ENCODE assay signal across 15 cellular contexts in the genomic region with DNA sequence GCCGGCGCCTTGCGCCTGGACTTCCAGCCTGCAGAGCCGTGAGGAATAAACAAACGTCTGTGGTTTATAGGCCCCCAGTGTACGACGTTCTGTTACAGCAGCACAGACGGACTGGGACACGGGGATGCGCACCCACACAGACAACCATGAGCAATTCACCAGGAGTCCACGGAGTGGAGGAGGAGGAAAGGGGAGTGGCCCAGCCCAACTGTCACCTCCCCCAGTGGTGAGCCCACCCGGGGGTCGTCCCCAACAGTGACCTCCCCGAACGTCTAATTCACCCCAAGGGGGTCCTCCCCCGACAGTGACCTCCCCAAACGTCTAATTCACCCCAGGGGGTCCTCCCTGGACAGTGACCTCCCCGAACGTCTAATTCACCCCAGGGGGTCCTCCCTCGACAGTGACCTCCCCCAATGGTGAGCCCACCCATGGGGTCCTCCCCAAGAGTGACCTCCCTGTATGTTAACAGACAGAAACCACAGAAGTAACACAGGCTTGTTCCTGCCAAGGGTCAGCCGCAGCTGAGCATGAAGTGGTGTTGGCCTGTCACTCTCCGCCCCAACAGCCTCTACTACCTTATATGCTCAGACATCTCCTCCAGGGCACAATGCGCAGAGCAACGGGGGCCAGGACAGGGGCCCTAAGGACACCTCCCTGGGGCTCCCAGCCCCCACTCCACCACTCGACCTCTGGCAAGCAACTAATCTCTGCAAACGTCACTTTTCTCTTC. TPM values are rescaled to one million over a fixed set of nuclear protein-coding genes. Genes with fewer than 3 reads are reported as not detected.
DNase-seq lines count a peak whose midpoint lies in the region; ATAC-seq and TF ChIP-seq lines count a peak whose summit lies in the region.
"Had no signal": no experiment of that assay in that cellular context is flagged by ENCODE, and none has a peak within 500 bp of the region (broad histone marks: within the 10 kb centered on the region; RNA-seq: fewer than 3 reads in every experiment).

No MANE protein-coding gene starts in this region.

- H3K4me3 ChIP-seq in Panc1 (ENCODE audit: low read depth in 2 of 2, low read length in 2 of 2) (no peak overlapping the region), fibroblast of villous mesenchyme (ENCODE audit: low read depth, low read length) (no peak overlapping the region), spleen (no peak overlapping the region), uterus (no peak overlapping the region)
- H3K4me3 ChIP-seq: dorsolateral prefrontal cortex, hepatocyte had no signal

- CTCF ChIA-PET in Panc1 (lab: Charles Lee): no interaction called here

- H3K27ac ChIP-seq in Panc1 (ENCODE audit: low read length) (no peak overlapping the region), spleen (peak overlapping the region in 1 of 8 donors; percentile 27), uterus (peak overlapping the region in 1 of 2 donors; percentile 26)
- H3K27ac ChIP-seq: dorsolateral prefrontal cortex, hepatocyte, WERI-Rb-1 had no signal

- POLR2A ChIA-PET in Panc1 (lab: Charles Lee): interaction anchor here (0.7 kb wide), 1 partner anchor 152 kb away, joined by 4 read pairs; no protein-coding TSS in a partner anchor

- ATAC-seq in Panc1 (0 out of 2 replicates have a peak, but pooled peaks have one; percentile 9), HG02870 (IDR thresholded peaks at IDR 0.05; ENCODE audit: unreplicated experiment) (no peak)

- in situ Hi-C loops in Panc1 (cut with HindIII; ENCODE audit: low pct_unique_long_range_greater_than_20kb, low sequenced_read_pairs): no loop called here

- BruUV-seq in Panc1 (replicated peaks; lab: Mats Ljungman, UMichigan): no TSS peak

- H3K4me1 ChIP-seq in Panc1 (ENCODE audit: control insufficient read depth, insufficient read depth, low read length) (peaks cover 24% of the 10 kb centered on the region), spleen (peaks cover 49 to 92% (median 89%) of the 10 kb centered on the region in 6 donors), uterus (peaks cover 5 to 21% of the 10 kb centered on the region in 2 donors)

- H3K36me3 ChIP-seq in Panc1 (ENCODE audit: control insufficient read depth, insufficient read depth, low read length) (no peaks in the 10 kb centered on the region), spleen (peaks cover 0 to 32% (median 0%) of the 10 kb centered on the region in 6 donors), uterus (no peaks in the 10 kb centered on the region)

- no peak for TF ChIP-seq POLR2A in spleen (IDR thresholded peaks at IDR 0.05)
- no peak for TF ChIP-seq POLR2A in uterus (IDR thresholded peaks at IDR 0.05)

- DNase-seq in activated T-cell treated with anti-CD3 and anti-CD28 coated beads, Interleukin-2, amount 50 U/mL, for 1 hour: peak; percentile 13
- DNase-seq in activated T-cell treated with anti-CD3 and anti-CD28 coated beads for 4 hours: no peak
- DNase-seq in Panc1 (ENCODE audit: low read depth, low spot score): no peak
- DNase-seq in fibroblast of villous mesenchyme (ENCODE audit: low read depth): peak; percentile 17
- peak; percentile 68 for DNase-seq in spleen
- no peak for DNase-seq in uterus
- DNase-seq in pons (ENCODE audit: low spot score): no peak
- DNase-seq: left cardiac atrium; NCI-H2107; NCI-H748 treated with DMSO at 0.1 percent for 48 hours; stimulated activated CD4-positive, alpha-beta T cell treated with anti-CD3 and anti-CD28 coated beads, Interleukin-15, amount 100 ng/mL, for 24 hours had no signal

- H3K9me3 ChIP-seq in Panc1 (ENCODE audit: control insufficient read depth, insufficient read depth, low read depth, low read length) (no peaks in the 10 kb centered on the region), spleen (no peaks in the 10 kb centered on the region), uterus (no peaks in the 10 kb centered on the region)

- intact Hi-C loops in Panc1 (cut with micrococcal nuclease; ENCODE audit: unreplicated experiment) (no loop called here), spleen (cut with DNase I; ENCODE audit: low total_unique reads) (no loop called here), uterus (cut with DNase I; ENCODE audit: low total_unique reads) (no loop called here)

- WGBS in spleen, 5 donors: 84 to 89% (median 87%) methylated on average over 26 of the region's 26 CpGs

- H3K27me3 ChIP-seq in Panc1 (ENCODE audit: control insufficient read depth, insufficient read depth, low read length) (no peaks in the 10 kb centered on the region), spleen (replicated peaks in 1 of 7) (no peaks in the 10 kb centered on the region), uterus (no peaks in the 10 kb centered on the region)
- H3K27me3 ChIP-seq: dorsolateral prefrontal cortex, hepatocyte had no signal

- no peak for TF ChIP-seq CTCF in Panc1 (IDR thresholded peaks at IDR 0.05)
- TF ChIP-seq CTCF in fibroblast of villous mesenchyme (IDR thresholded peaks at IDR 0.05; ENCODE audit: insufficient read depth, low read depth, low read length): no peak
- TF ChIP-seq CTCF in spleen (IDR thresholded peaks at IDR 0.05 in 8 of 11, conservative IDR thresholded peaks at IDR 0.05 in 3 of 11): no peak
- TF ChIP-seq CTCF in uterus (IDR thresholded peaks at IDR 0.05): no peak

RNA-seq across cellular contexts. Expression of a gene that starts 6.2 kb away (rescaled TPM):
- total RNA-seq in Panc1 (2021; ENCODE audit: unreplicated experiment) (86.6 TPM), fibroblast of villous mesenchyme (44.0 and 68.0 TPM in 2 replicates), spleen (100 to 1,000 TPM; 154 to 212 (median 179) TPM), uterus (1,000 to 10,000 TPM in 1 of 4 donors, 100 to 1,000 TPM in 1, 10 to 100 TPM in 2; 50.6 to 1,098 (median 104) TPM)
- 56.0 TPM for polyA plus RNA-seq in Panc1 (2012; ENCODE audit: insufficient read length)
- polyA plus RNA-seq in spleen: 100 to 1,000 TPM; 112 to 249 (median 203) TPM

RNA-seq across cellular contexts. Expression of a gene that starts 6.3 kb away (rescaled TPM):
- total RNA-seq in Panc1 (2021; ENCODE audit: unreplicated experiment) (21.8 TPM), fibroblast of villous mesenchyme (8.2 and 10.3 TPM in 2 replicates), spleen (10 to 100 TPM; 38.2 to 76.8 (median 56.6) TPM), uterus (10 to 100 TPM in 3 of 4 donors, 1 to 10 TPM in 1; 9.9 to 39.7 (median 26.3) TPM)
- polyA plus RNA-seq in Panc1 (2012; ENCODE audit: insufficient read length): 32.5 TPM
- 10 to 100 TPM; 59.4 to 83.9 (median 78.6) TPM for polyA plus RNA-seq in spleen

RNA-seq across cellular contexts. Expression of a gene that starts 47.4 kb away (rescaled TPM):
- total RNA-seq in Panc1 (2021; ENCODE audit: unreplicated experiment) (12.2 TPM), fibroblast of villous mesenchyme (11.2 and 13.2 TPM in 2 replicates), spleen (10 to 100 TPM; 13.6 to 26.3 (median 17.0) TPM), uterus (10 to 100 TPM in 2 of 4 donors, 1 to 10 TPM in 2; 1.2 to 12.7 (median 10.1) TPM)
- polyA plus RNA-seq in Panc1 (2012; ENCODE audit: insufficient read length): 14.1 TPM
- polyA plus RNA-seq in spleen: 10 to 100 TPM in 1 of 3 donors, 1 to 10 TPM in 2; 6.3 to 15.4 (median 9.3) TPM

Comparison
In these comparisons a context has a peak if more than half of its experiments do, and no peak if none do; other contexts are left out.
1. DNase-seq: peak in activated T-cell treated with anti-CD3 and anti-CD28 coated beads, Interleukin-2, amount 50 U/mL, for 1 hour (single experiment), fibroblast of villous mesenchyme (single experiment) and spleen (single experiment); none in activated T-cell treated with anti-CD3 and anti-CD28 coated beads for 4 hours (single experiment), Panc1 (single experiment), uterus (0 of 2) and pons (single experiment).